9 cellular contexts compared by ENCODE assay signal in the genomic region with DNA sequence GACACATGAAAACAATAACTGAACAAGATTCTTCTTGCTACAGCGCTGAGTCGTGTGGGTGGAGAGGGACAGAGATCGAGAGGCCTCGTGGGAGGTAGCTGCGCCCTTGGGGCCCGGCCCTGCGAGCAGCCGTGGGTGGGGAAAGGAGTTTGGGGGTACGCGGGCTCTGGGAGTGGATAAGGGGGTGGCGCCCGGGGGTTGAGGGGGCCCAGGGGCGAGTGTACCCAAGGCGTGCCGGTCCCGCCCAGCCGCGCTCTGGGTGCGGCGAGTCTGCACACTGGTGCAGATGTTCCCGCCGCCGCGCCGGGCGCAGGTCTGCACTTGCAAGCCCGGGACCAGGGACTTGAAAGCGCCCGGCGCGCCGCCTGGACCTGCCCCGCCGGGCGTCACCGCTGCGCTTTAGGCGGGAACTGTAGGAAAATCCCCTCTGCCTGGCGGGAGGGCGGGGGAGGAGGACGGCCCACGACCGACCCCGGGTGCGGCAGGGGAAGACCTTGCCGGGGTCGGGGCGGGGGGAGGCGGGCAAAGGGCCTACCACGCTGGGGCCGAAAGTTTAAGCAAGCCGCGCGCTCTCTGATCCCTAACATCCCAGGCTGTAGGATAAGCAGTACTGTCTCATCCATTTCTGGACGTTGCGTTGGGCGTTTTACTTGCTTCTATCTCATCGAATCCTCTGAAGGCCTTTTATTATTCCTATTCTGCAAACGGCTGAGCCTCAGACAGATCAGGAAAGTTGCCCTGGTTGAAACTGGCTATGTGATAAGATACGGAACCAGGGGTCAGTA. TPM values are rescaled to one million over a fixed set of nuclear protein-coding genes. Genes with fewer than 3 reads are reported as not detected.
DNase-seq lines count a peak whose midpoint lies in the region; ATAC-seq, FAIRE-seq and TF ChIP-seq lines count a peak whose summit lies in the region.
"Had no signal": no experiment of that assay in that cellular context is flagged by ENCODE, and none has a peak within 500 bp of the region (broad histone marks: within the 10 kb centered on the region; RNA-seq: fewer than 3 reads in every experiment).

No MANE protein-coding gene starts in this region.

- no peak for ATAC-seq in central memory CD8-positive, alpha-beta T cell (replicated peaks; ENCODE audit: extremely low read depth, poor library complexity, severe bottlenecking)
- no peak for ATAC-seq in GM19351 (IDR thresholded peaks at IDR 0.05; ENCODE audit: unreplicated experiment)

- intact Hi-C loops in stomach (cut with DNase I; ENCODE audit: low total_unique reads) = no loop called here

- no peaks in the 10 kb centered on the region for H3K9me3 Mint-ChIP-seq in central memory CD8-positive, alpha-beta T cell

- WGBS in liver = 4% methylated on average over 60 of the region's 60 CpGs
- 1 to 6% (median 3%) methylated on average over 27 to 60 of the region's 60 CpGs for WGBS in stomach, 5 donors

- H3K9ac ChIP-seq in liver (ENCODE audit: low read depth in 1 of 2, low read length in 2 of 2) = no peak overlapping the region

- H3K27me3 Mint-ChIP-seq in central memory CD8-positive, alpha-beta T cell = peaks cover 63% of the 10 kb centered on the region

- DNase-seq in GM18507 (ENCODE audit: extremely low spot score, insufficient read length, low read depth) (no peak), OCI-M1 (lab: John Stamatoyannopoulos, UW) (peak; percentile 69), stomach (peak; percentile 65), foreskin melanocyte (no peak), NCI-H1092 treated with DMSO at 0.1 percent for 48 hours (lab: John Stamatoyannopoulos, UW) (no peak)
- DNase-seq in central memory CD8-positive, alpha-beta T cell (ENCODE audit: low spot score in 2 of 2) = no peak

- H3K27ac ChIP-seq in liver (ENCODE audit: low read depth in 1 of 2, low read length in 2 of 2) = peak overlapping the region in 1 of 2 donors; percentile 66
- H3K27ac ChIP-seq in stomach = peak overlapping the region in 3 of 5 donors; percentile 17 to 81 (median 23)

- FAIRE-seq in GM18507 (lab: Jason Lieb, UNC) = peak; percentile 38

- no peak for TF ChIP-seq RAD21 in liver (IDR thresholded peaks at IDR 0.05)

- peak overlapping the region; percentile 67 for H3K4me3 Mint-ChIP-seq in central memory CD8-positive, alpha-beta T cell

- no peaks in the 10 kb centered on the region for H3K9me3 ChIP-seq in liver (ENCODE audit: control insufficient read depth in 4 of 4, low read length in 3 of 4)
- no peaks in the 10 kb centered on the region for H3K9me3 ChIP-seq in stomach

- H3K36me3 ChIP-seq in liver (ENCODE audit: control insufficient read depth in 4 of 4, insufficient read depth in 3 of 4, low read depth in 1 of 4, low read length in 3 of 4) (no peaks in the 10 kb centered on the region), stomach (no peaks in the 10 kb centered on the region)

- peaks cover 5 to 30% (median 19%) of the 10 kb centered on the region in 4 donors for H3K4me1 ChIP-seq in liver (ENCODE audit: control insufficient read depth in 4 of 4, insufficient read depth in 4 of 4, low read length in 3 of 4)
- H3K4me1 ChIP-seq in stomach = peaks cover 20 to 39% (median 34%) of the 10 kb centered on the region in 4 donors

- TF ChIP-seq EP300 in stomach (IDR thresholded peaks at IDR 0.05) = no peak

- TF ChIP-seq POLR2A in stomach (IDR thresholded peaks at IDR 0.05) = no peak

- no peaks in the 10 kb centered on the region for H3K27me3 ChIP-seq in liver (ENCODE audit: control insufficient read depth in 4 of 4, insufficient read depth in 4 of 4, low read length in 3 of 4)
- H3K27me3 ChIP-seq in stomach = peaks cover 0 to 35% (median 11%) of the 10 kb centered on the region in 3 donors

- H3K4me3 ChIP-seq in liver (ENCODE audit: low read depth in 1 of 3, low read length in 3 of 3) (peak overlapping the region; percentile 1 to 59 (median 40)), stomach (peak overlapping the region; percentile 43 to 83 (median 62))

- no peak overlapping the region for H3K27ac Mint-ChIP-seq in central memory CD8-positive, alpha-beta T cell (ENCODE audit: low read depth)

- peaks cover 1% of the 10 kb centered on the region for H3K36me3 Mint-ChIP-seq in central memory CD8-positive, alpha-beta T cell (ENCODE audit: insufficient read depth)

- H3K4me1 Mint-ChIP-seq in central memory CD8-positive, alpha-beta T cell = peaks cover 19% of the 10 kb centered on the region

- TF ChIP-seq CTCF in liver (IDR thresholded peaks at IDR 0.05; ENCODE audit: low read depth, low read length, missing input control) (no peak), stomach (IDR thresholded peaks at IDR 0.05) (no peak)

TF ChIP-seq in liver, 16 proteins besides CTCF, POLR2A, EP300 and RAD21:
- TF ChIP-seq RXRA (IDR thresholded peaks at IDR 0.05) = no peak
- no peak for TF ChIP-seq GABPA (IDR thresholded peaks at IDR 0.05 in 1 of 2, conservative IDR thresholded peaks at IDR 0.05 in 1 of 2)
- TF ChIP-seq HNF4G (IDR thresholded peaks at IDR 0.05) = no peak
- no peak for TF ChIP-seq FOXA1 (IDR thresholded peaks at IDR 0.05)
- TF ChIP-seq YY1 (IDR thresholded peaks at IDR 0.05) = no peak
- TF ChIP-seq, protein P1, sequence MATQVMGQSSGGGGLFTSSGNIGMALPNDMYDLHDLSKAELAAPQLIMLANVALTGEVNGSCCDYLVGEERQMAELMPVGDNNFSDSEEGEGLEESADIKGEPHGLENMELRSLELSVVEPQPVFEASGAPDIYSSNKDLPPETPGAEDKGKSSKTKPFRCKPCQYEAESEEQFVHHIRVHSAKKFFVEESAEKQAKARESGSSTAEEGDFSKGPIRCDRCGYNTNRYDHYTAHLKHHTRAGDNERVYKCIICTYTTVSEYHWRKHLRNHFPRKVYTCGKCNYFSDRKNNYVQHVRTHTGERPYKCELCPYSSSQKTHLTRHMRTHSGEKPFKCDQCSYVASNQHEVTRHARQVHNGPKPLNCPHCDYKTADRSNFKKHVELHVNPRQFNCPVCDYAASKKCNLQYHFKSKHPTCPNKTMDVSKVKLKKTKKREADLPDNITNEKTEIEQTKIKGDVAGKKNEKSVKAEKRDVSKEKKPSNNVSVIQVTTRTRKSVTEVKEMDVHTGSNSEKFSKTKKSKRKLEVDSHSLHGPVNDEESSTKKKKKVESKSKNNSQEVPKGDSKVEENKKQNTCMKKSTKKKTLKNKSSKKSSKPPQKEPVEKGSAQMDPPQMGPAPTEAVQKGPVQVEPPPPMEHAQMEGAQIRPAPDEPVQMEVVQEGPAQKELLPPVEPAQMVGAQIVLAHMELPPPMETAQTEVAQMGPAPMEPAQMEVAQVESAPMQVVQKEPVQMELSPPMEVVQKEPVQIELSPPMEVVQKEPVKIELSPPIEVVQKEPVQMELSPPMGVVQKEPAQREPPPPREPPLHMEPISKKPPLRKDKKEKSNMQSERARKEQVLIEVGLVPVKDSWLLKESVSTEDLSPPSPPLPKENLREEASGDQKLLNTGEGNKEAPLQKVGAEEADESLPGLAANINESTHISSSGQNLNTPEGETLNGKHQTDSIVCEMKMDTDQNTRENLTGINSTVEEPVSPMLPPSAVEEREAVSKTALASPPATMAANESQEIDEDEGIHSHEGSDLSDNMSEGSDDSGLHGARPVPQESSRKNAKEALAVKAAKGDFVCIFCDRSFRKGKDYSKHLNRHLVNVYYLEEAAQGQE (IDR thresholded peaks at IDR 0.05) = no peak
- TF ChIP-seq EGR1 (IDR thresholded peaks at IDR 0.05; ENCODE audit: low read depth in 2 of 2) = no peak
- TF ChIP-seq, protein P2, sequence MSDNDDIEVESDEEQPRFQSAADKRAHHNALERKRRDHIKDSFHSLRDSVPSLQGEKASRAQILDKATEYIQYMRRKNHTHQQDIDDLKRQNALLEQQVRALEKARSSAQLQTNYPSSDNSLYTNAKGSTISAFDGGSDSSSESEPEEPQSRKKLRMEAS (IDR thresholded peaks at IDR 0.05) = no peak
- no peak for TF ChIP-seq NR2F2 (IDR thresholded peaks at IDR 0.05)
- TF ChIP-seq, protein P3, sequence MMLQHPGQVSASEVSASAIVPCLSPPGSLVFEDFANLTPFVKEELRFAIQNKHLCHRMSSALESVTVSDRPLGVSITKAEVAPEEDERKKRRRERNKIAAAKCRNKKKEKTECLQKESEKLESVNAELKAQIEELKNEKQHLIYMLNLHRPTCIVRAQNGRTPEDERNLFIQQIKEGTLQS (IDR thresholded peaks at IDR 0.05) = no peak
- no peak for TF ChIP-seq SP1 (IDR thresholded peaks at IDR 0.05)

RNA-seq across cellular contexts. Expression of a gene that starts 1.4 kb away (rescaled TPM):
- total RNA-seq in liver = 10 to 100 TPM in 1 of 2 donors, 1 to 10 TPM in 1; 5.4 to 22.6 TPM
- polyA plus RNA-seq in liver = 1 to 10 TPM; 1.2 to 2.2 TPM
- total RNA-seq in stomach = 10 to 100 TPM in 4 of 5 donors, 1 to 10 TPM in 1; 5.4 to 34.5 (median 13.8) TPM
- polyA plus RNA-seq in stomach = 1 to 10 TPM; 5.8 to 10.0 (median 8.1) TPM

RNA-seq across cellular contexts. Expression of a gene that starts 9.8 kb away (rescaled TPM):
- total RNA-seq in liver = under 1 TPM in 1 of 2 donors, not detected in 1; 0.14 TPM
- not detected for polyA plus RNA-seq in liver
- under 1 TPM in 1 of 5 donors, not detected in 4; 0.55 TPM for total RNA-seq in stomach
- not detected for polyA plus RNA-seq in stomach
- total RNA-seq: SK-MEL-5 had no signal

Comparison
In these comparisons a context has a peak if more than half of its experiments do, and no peak if none do; other contexts are left out.
1. DNase-seq: peak in OCI-M1 (single experiment) and stomach (single experiment); none in GM18507 (single experiment), central memory CD8-positive, alpha-beta T cell (0 of 2), foreskin melanocyte (single experiment) and NCI-H1092 treated with DMSO at 0.1 percent for 48 hours (single experiment).